In the genomic region with DNA sequence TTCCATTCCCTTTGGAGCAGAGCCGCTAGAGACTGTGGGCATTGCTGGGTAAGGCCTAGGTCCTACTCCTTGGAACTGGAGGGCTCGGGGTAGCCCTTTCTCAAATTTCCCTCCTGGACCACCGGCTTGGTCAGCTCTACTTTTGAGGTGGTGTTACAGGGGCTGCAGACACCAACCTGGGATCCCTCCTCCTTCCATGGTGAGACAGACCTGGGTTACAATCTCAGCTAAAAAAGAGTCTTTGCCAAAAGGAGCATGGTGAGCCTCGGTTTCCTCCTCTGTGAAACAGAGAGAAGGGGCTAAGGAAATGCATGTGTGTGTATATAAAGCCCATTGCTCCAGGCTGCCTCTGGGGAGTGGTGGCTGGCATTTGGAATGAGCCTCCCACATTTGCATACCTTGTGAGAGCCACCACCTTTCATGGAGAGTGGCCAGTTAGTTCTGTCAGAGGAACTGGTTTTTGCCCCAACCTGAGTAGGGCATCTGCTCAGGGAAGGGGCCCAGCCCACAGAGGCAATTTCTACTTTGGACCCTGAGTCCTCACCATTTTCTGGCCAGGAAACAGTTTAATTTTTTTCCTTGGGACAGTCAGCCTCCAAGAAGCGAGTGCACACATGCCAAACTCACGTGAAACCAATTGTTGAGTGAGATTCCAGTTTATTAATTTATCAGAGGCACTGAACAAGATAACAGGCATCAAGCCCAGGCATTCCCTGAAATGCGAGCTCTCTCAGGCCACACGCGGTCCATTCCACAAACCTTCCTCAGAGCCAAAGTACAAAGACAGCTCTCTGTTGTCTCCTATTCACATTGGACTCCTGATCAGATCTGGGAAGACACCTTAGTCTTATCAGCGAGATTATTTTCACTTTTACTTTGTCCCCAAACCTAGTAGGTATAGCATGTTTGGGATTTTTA, we compare ENCODE assay signal across 9 cellular contexts.
DNase-seq lines count a peak whose midpoint lies in the region; ATAC-seq and TF ChIP-seq lines count a peak whose summit lies in the region.
"Had no signal": no experiment of that assay in that cellular context is flagged by ENCODE, and none has a peak within 500 bp of the region (broad histone marks: within the 10 kb centered on the region; RNA-seq: fewer than 3 reads in every experiment).

No MANE protein-coding gene starts in this region.

- H3K27ac Mint-ChIP-seq in activated T-cell treated with anti-CD3 and anti-CD28 coated beads, Interleukin-2, amount 50 U/mL, for 24 hours, result peak overlapping the region; percentile 8
- no peak overlapping the region for H3K27ac Mint-ChIP-seq in activated naive CD8-positive, alpha-beta T cell treated with anti-CD3 and anti-CD28 coated beads, Interleukin-2, amount 50 U/mL, for 24 hours

- intact Hi-C loops in tibial artery (cut with DNase I; ENCODE audit: low total_unique reads), result loop anchor here (10.0 kb wide), 1 partner anchor 87 kb away; a partner anchor contains a TSS

- peaks cover 2% of the 10 kb centered on the region for H3K36me3 Mint-ChIP-seq in activated T-cell treated with anti-CD3 and anti-CD28 coated beads, Interleukin-2, amount 50 U/mL, for 24 hours (ENCODE audit: low read depth)
- no peaks in the 10 kb centered on the region for H3K36me3 Mint-ChIP-seq in activated naive CD8-positive, alpha-beta T cell treated with anti-CD3 and anti-CD28 coated beads, Interleukin-2, amount 50 U/mL, for 24 hours (ENCODE audit: low read depth)

- no peaks in the 10 kb centered on the region for H3K9me3 Mint-ChIP-seq in activated T-cell treated with anti-CD3 and anti-CD28 coated beads, Interleukin-2, amount 50 U/mL, for 24 hours
- no peaks in the 10 kb centered on the region for H3K9me3 Mint-ChIP-seq in activated naive CD8-positive, alpha-beta T cell treated with anti-CD3 and anti-CD28 coated beads, Interleukin-2, amount 50 U/mL, for 24 hours

- DNase-seq in activated T-cell treated with anti-CD3 and anti-CD28 coated beads, Interleukin-2, amount 50 U/mL, for 24 hours, result no peak
- DNase-seq in activated T-cell treated with anti-CD3 and anti-CD28 coated beads for 4 hours, result no peak
- no peak for DNase-seq in activated naive CD8-positive, alpha-beta T cell treated with anti-CD3 and anti-CD28 coated beads, Interleukin-2, amount 50 U/mL, for 24 hours
- peak in 1 of 2 donors; percentile 42 for DNase-seq in tibial artery
- no peak for DNase-seq in NCI-H1417 (lab: John Stamatoyannopoulos, UW)
- DNase-seq in AG20443 (ENCODE audit: low spot score), result no peak
- DNase-seq: effector CD8-positive, alpha-beta T cell had no signal

- H3K27me3 ChIP-seq in layer of hippocampus (ENCODE audit: control insufficient read depth, insufficient read depth, low read length) (no peaks in the 10 kb centered on the region), tibial artery (no peaks in the 10 kb centered on the region)

- H3K4me3 ChIP-seq in tibial artery, result peak overlapping the region; percentile 73 to 81

- H3K27me3 Mint-ChIP-seq in activated T-cell treated with anti-CD3 and anti-CD28 coated beads, Interleukin-2, amount 50 U/mL, for 24 hours, result no peaks in the 10 kb centered on the region
- H3K27me3 Mint-ChIP-seq in activated naive CD8-positive, alpha-beta T cell treated with anti-CD3 and anti-CD28 coated beads, Interleukin-2, amount 50 U/mL, for 24 hours, result no peaks in the 10 kb centered on the region

- peak overlapping the region; percentile 96 for H3K27ac ChIP-seq in layer of hippocampus (ENCODE audit: low read depth, low read length)
- peak overlapping the region; percentile 91 to 95 for H3K27ac ChIP-seq in tibial artery

- no peak for ATAC-seq in activated naive CD8-positive, alpha-beta T cell treated with anti-CD3 and anti-CD28 coated beads, Interleukin-2, amount 50 U/mL, for 24 hours
- no peak for ATAC-seq in GM19328 (IDR thresholded peaks at IDR 0.05; ENCODE audit: unreplicated experiment)

- no peaks in the 10 kb centered on the region for H3K9me3 ChIP-seq in tibial artery

- no peaks in the 10 kb centered on the region for H3K36me3 ChIP-seq in tibial artery

- H3K4me1 Mint-ChIP-seq in activated T-cell treated with anti-CD3 and anti-CD28 coated beads, Interleukin-2, amount 50 U/mL, for 24 hours (ENCODE audit: low read depth), result peaks cover 32% of the 10 kb centered on the region
- peaks cover 16% of the 10 kb centered on the region for H3K4me1 Mint-ChIP-seq in activated naive CD8-positive, alpha-beta T cell treated with anti-CD3 and anti-CD28 coated beads, Interleukin-2, amount 50 U/mL, for 24 hours

- peak overlapping the region; percentile 85 for H3K4me3 Mint-ChIP-seq in activated T-cell treated with anti-CD3 and anti-CD28 coated beads, Interleukin-2, amount 50 U/mL, for 24 hours
- peak overlapping the region; percentile 85 for H3K4me3 Mint-ChIP-seq in activated naive CD8-positive, alpha-beta T cell treated with anti-CD3 and anti-CD28 coated beads, Interleukin-2, amount 50 U/mL, for 24 hours

- peaks cover 9 to 51% (median 34%) of the 10 kb centered on the region in 4 donors for H3K4me1 ChIP-seq in tibial artery

- TF ChIP-seq CTCF in tibial artery (IDR thresholded peaks at IDR 0.05), result no peak
